16 cellular contexts compared by ENCODE assay signal in the genomic region with DNA sequence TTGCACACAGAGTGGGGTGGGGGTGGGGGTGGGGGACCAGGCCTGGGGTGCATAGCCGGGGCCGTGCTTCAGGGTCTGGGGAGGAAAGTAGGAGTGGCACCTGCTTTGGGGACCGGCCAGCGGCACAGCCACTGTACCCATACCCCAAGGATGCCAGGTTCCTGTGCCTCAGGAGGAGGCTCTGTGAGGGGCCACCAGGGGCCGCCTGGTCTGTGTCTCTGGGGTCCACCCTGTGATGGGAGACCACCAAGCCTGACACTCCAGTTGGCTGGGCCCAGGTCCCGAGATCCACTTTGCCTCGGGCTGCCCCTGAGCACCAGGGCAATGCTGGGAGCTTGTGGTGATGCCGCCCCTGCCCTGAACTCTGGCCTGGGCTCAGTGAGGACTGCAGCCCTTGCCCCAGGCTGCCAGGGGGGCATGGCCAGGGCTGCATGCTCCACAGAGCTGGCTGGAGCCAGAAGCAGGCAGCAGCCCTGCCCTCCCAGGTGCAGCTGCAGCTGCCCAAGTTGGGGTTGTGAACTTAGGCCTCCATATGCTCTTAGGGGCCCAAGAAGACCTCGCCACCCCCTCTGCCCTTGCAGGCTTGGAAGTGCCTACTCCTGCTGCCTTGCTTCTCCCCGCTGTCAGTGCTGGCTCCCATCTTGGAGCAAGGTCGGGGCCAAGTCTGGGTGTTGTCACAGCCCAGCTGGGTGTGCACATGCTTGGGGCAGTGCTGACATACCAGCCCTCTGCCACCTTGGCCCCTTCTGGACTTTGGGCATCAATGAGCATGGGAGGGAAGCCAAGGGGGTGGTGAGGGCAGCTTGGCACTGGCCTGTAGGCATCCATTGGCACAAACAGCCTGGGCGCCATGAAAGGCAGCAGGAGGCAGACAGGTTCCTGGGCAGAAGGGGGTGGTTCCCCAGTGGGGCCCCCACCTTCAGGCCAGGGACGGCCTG.
A peak's percentile ranks its signal among the peaks of the same experiment; 100 is the strongest.
DNase-seq lines count a peak whose midpoint lies in the region; ATAC-seq, FAIRE-seq and TF ChIP-seq lines count a peak whose summit lies in the region.
"Had no signal": no experiment of that assay in that cellular context is flagged by ENCODE, and none has a peak within 500 bp of the region (broad histone marks: within the 10 kb centered on the region; RNA-seq: fewer than 3 reads in every experiment).

No MANE protein-coding gene starts in this region.

- intact Hi-C loops in IMR-90 (cut with micrococcal nuclease) = no loop called here

- no peak overlapping the region for H3K56ac ChIP-seq in IMR-90 (ENCODE audit: extremely low read depth, insufficient read depth, low read length)

- no peaks in the 10 kb centered on the region for H3K36me3 Mint-ChIP-seq in stimulated activated memory B cell treated with anti-CD40 and anti-IgM and Interleukin-4, amounts not matched to agents 10 μg/mL and 1 μg/mL and 100 μg/mL, for 72 hours

- H2AK5ac ChIP-seq in IMR-90 (ENCODE audit: low read depth, low read length) = no peak overlapping the region
- H2AK5ac ChIP-seq in neuronal stem cell (ENCODE audit: low read depth, low read length) = peak overlapping the region; percentile 81

- peaks cover 9% of the 10 kb centered on the region for H3K27me3 Mint-ChIP-seq in stimulated activated memory B cell treated with anti-CD40 and anti-IgM and Interleukin-4, amounts not matched to agents 10 μg/mL and 1 μg/mL and 100 μg/mL, for 72 hours

- no peak overlapping the region for H3K4me3 Mint-ChIP-seq in stimulated activated memory B cell treated with anti-CD40 and anti-IgM and Interleukin-4, amounts not matched to agents 10 μg/mL and 1 μg/mL and 100 μg/mL, for 72 hours
- H3K4me3 Mint-ChIP-seq: B cell; CD4-positive, alpha-beta T cell; GM23338 had no signal

- H3K18ac ChIP-seq in IMR-90 (ENCODE audit: low read depth, low read length) (no peak overlapping the region), neuronal stem cell (ENCODE audit: low read length) (peak overlapping the region; percentile 64)

- no peak overlapping the region for H3K27ac Mint-ChIP-seq in stimulated activated memory B cell treated with anti-CD40 and anti-IgM and Interleukin-4, amounts not matched to agents 10 μg/mL and 1 μg/mL and 100 μg/mL, for 72 hours
- H3K27ac Mint-ChIP-seq: B cell; CD4-positive, alpha-beta T cell; GM23338 had no signal

- POLR2A ChIA-PET in IMR-90 (lab: Charles Lee; ENCODE audit: unreplicated experiment) = no interaction called here

- H3K4ac ChIP-seq in IMR-90 (ENCODE audit: low read depth, low read length) = no peak overlapping the region
- H3K4ac ChIP-seq in neuronal stem cell (ENCODE audit: low read length) = no peak overlapping the region

- H2BK15ac ChIP-seq in IMR-90 (ENCODE audit: low read depth, low read length) = no peak overlapping the region
- H2BK15ac ChIP-seq in neuronal stem cell (ENCODE audit: low read length) = no peak overlapping the region

- 51% methylated on average over 2 of the region's 13 CpGs; no CpG with 5 or more reads in 1 of the 2 experiments for WGBS in IMR-90 (ENCODE audit: extremely low coverage in 2 of 2, insufficient read length in 1 of 2), 2 experiments
- no CpG with 5 or more reads among the region's 13 CpGs for WGBS in neuronal stem cell (ENCODE audit: extremely low coverage in 2 of 2, insufficient read length in 2 of 2, insufficient replicate concordance in 1 of 2), 2 donors

- no peaks in the 10 kb centered on the region for H3K4me1 Mint-ChIP-seq in stimulated activated memory B cell treated with anti-CD40 and anti-IgM and Interleukin-4, amounts not matched to agents 10 μg/mL and 1 μg/mL and 100 μg/mL, for 72 hours
- H3K4me1 Mint-ChIP-seq: B cell, GM23338 had no signal

- H4K8ac ChIP-seq in IMR-90 (ENCODE audit: low read depth in 2 of 2, low read length in 2 of 2) (no peak overlapping the region), neuronal stem cell (ENCODE audit: low read depth, low read length) (no peak overlapping the region)

- no peak overlapping the region for H2BK120ac ChIP-seq in IMR-90 (ENCODE audit: low read depth, low read length)
- no peak overlapping the region for H2BK120ac ChIP-seq in neuronal stem cell (ENCODE audit: low read depth, low read length)

- no TSS peak for BruUV-seq in IMR-90 (replicated peaks; lab: Mats Ljungman, UMichigan)

- H3K36me3 ChIP-seq in H7 (replicated peaks; ENCODE audit: control insufficient read depth, insufficient read depth, low read length) (no peaks in the 10 kb centered on the region), IMR-90 (ENCODE audit: control insufficient read depth, insufficient read depth, low read length) (no peaks in the 10 kb centered on the region), neuronal stem cell (replicated peaks in 1 of 2; ENCODE audit: control insufficient read depth in 2 of 2, insufficient read depth in 2 of 2, low read length in 2 of 2) (peaks cover 0 to 2% of the 10 kb centered on the region in 2 donors)

- no peak overlapping the region for H4K5ac ChIP-seq in IMR-90 (ENCODE audit: low read depth, low read length)

- H3K79me1 ChIP-seq in IMR-90 (ENCODE audit: low read depth in 1 of 2, low read length in 2 of 2) (no peaks in the 10 kb centered on the region), neuronal stem cell (ENCODE audit: low read depth, low read length) (no peaks in the 10 kb centered on the region)

- H2BK5ac ChIP-seq in IMR-90 (ENCODE audit: low read depth, low read length, poor library complexity, severe bottlenecking) (no peak overlapping the region), neuronal stem cell (ENCODE audit: low read length) (peak overlapping the region; percentile 24)

- H2AFZ ChIP-seq in IMR-90 (replicated peaks; ENCODE audit: low read length, poor library complexity) (no peak overlapping the region), neuronal stem cell (ENCODE audit: low read length) (no peak overlapping the region)
- H2AFZ ChIP-seq: GM23338 had no signal

- no peak for TF ChIP-seq POLR2A in IMR-90 (IDR thresholded peaks at IDR 0.05; ENCODE audit: low read depth, low read length)

- H3K9ac ChIP-seq in IMR-90 (ENCODE audit: low read depth, low read length) (no peak overlapping the region), neuronal stem cell (ENCODE audit: low read depth, low read length, poor library complexity) (no peak overlapping the region)

- no peak for TF ChIP-seq RAD21 in IMR-90 (IDR thresholded peaks at IDR 0.05; ENCODE audit: low read length)

- H3K27me3 ChIP-seq in H7 (ENCODE audit: control insufficient read depth, insufficient read depth, low read length) = no peaks in the 10 kb centered on the region
- H3K27me3 ChIP-seq in IMR-90 (ENCODE audit: control insufficient read depth, insufficient read depth, low read length) = peaks cover 9% of the 10 kb centered on the region
- H3K27me3 ChIP-seq in neuronal stem cell (ENCODE audit: control insufficient read depth in 3 of 3, insufficient read depth in 3 of 3, low read depth in 1 of 3, low read length in 3 of 3) = peaks cover 0 to 20% (median 0%) of the 10 kb centered on the region in 3 experiments

- H3K9me3 ChIP-seq in IMR-90 (ENCODE audit: control insufficient read depth, insufficient read depth, low read length) (peaks cover 5% of the 10 kb centered on the region; the same call in 1 of the 2 replicates), neuronal stem cell (replicated peaks in 1 of 2; ENCODE audit: control insufficient read depth in 2 of 2, insufficient read depth in 1 of 2, low read depth in 1 of 2, low read length in 2 of 2) (peaks cover 0 to 5% of the 10 kb centered on the region in 2 donors)

- no peaks in the 10 kb centered on the region for H3K9me3 Mint-ChIP-seq in stimulated activated memory B cell treated with anti-CD40 and anti-IgM and Interleukin-4, amounts not matched to agents 10 μg/mL and 1 μg/mL and 100 μg/mL, for 72 hours
- H3K9me3 Mint-ChIP-seq: CD4-positive, alpha-beta T cell had no signal

- H3K4me1 ChIP-seq in IMR-90 (ENCODE audit: control insufficient read depth, insufficient read depth, low read length) (no peaks in the 10 kb centered on the region), neuronal stem cell (ENCODE audit: control insufficient read depth in 2 of 2, insufficient read depth in 1 of 2, low read depth in 1 of 2, low read length in 2 of 2) (no peaks in the 10 kb centered on the region)

- H3K27ac ChIP-seq in IMR-90 (ENCODE audit: insufficient read depth, low read length) (no peak overlapping the region), neuronal stem cell (replicated peaks; ENCODE audit: low read length) (no peak overlapping the region)

- peak overlapping the region; percentile 24 for H2AK9ac ChIP-seq in IMR-90 (replicated peaks; ENCODE audit: low read depth, low read length, poor library complexity)

- ATAC-seq in IMR-90 (ENCODE audit: low read depth) = no peak
- ATAC-seq in stimulated activated memory B cell treated with anti-CD40 and anti-IgM and Interleukin-4, amounts not matched to agents 10 μg/mL and 1 μg/mL and 100 μg/mL, for 72 hours = peak; percentile 34
- ATAC-seq: GM12878, GM23338, HCT116 had no signal

- no peak overlapping the region for H2BK20ac ChIP-seq in IMR-90 (ENCODE audit: low read depth, low read length)

- no peak for FAIRE-seq in frontal cortex (lab: Jason Lieb, UNC)
- FAIRE-seq: GM12878, GM18507 had no signal

- no peak for TF ChIP-seq CTCF in IMR-90 (conservative IDR thresholded peaks at IDR 0.05; ENCODE audit: low read depth, low read length)

- CTCF ChIA-PET in IMR-90 (lab: Yijun Ruan, JAX) = no interaction called here

- H3K14ac ChIP-seq in IMR-90 (replicated peaks; ENCODE audit: low read depth, low read length) (no peak overlapping the region), neuronal stem cell (ENCODE audit: low read length) (peak overlapping the region; percentile 94)

- H3K9me1 ChIP-seq in IMR-90 (ENCODE audit: insufficient read depth, low read length) = no peaks in the 10 kb centered on the region

- no peak overlapping the region for H4K91ac ChIP-seq in IMR-90 (ENCODE audit: insufficient read depth, low read depth, low read length)
- H4K91ac ChIP-seq in neuronal stem cell (ENCODE audit: low read depth, low read length, poor library complexity) = no peak overlapping the region

- H3K4me3 ChIP-seq in H7 (ENCODE audit: insufficient read depth, low read depth, low read length) (no peak overlapping the region), IMR-90 (ENCODE audit: insufficient read depth, low read depth, low read length) (no peak overlapping the region), neuronal stem cell (ENCODE audit: low read length in 2 of 2) (no peak overlapping the region)
- H3K4me3 ChIP-seq: GM12878, GM23338 had no signal

- H4K20me1 ChIP-seq in IMR-90 (ENCODE audit: insufficient read depth, low read length) = no peaks in the 10 kb centered on the region

- H3K23ac ChIP-seq in IMR-90 (ENCODE audit: low read depth, low read length) = no peak overlapping the region
- H3K23ac ChIP-seq in neuronal stem cell (ENCODE audit: low read depth, low read length, poor library complexity) = no peak overlapping the region

- in situ Hi-C loops in IMR-90 (cut with MboI; ENCODE audit: low sequenced_read_pairs) = no loop called here

- dilution Hi-C loops in IMR-90 (cut with HindIII; ENCODE audit: low sequenced_read_pairs, unreplicated experiment) = no loop called here

- H3K4me2 ChIP-seq in IMR-90 (ENCODE audit: low read depth, low read length) (no peak overlapping the region), neuronal stem cell (ENCODE audit: insufficient read depth, low read length, poor library complexity, severe bottlenecking) (no peak overlapping the region)
- H3K4me2 ChIP-seq: GM23338 had no signal

- DNase-seq in H7 (peak; percentile 30), IMR-90 (no peak), neuronal stem cell (ENCODE audit: low spot score) (no peak), cerebellar nuclear complex (lab: John Stamatoyannopoulos, UW) (no peak), frontal cortex (ENCODE audit: low spot score in 2 of 2) (no peak), HCEC 1CT (no peak)
- DNase-seq: C1 segment of cervical spinal cord; Calu3; CD4-positive, alpha-beta T cell; DMS 273 treated with DMSO at 0.1 percent for 48 hours had no signal

- H2BK12ac ChIP-seq in neuronal stem cell (ENCODE audit: low read length) = peak overlapping the region; percentile 73
